Comparison of ENCODE assay signal across 14 cellular contexts in the genomic region with DNA sequence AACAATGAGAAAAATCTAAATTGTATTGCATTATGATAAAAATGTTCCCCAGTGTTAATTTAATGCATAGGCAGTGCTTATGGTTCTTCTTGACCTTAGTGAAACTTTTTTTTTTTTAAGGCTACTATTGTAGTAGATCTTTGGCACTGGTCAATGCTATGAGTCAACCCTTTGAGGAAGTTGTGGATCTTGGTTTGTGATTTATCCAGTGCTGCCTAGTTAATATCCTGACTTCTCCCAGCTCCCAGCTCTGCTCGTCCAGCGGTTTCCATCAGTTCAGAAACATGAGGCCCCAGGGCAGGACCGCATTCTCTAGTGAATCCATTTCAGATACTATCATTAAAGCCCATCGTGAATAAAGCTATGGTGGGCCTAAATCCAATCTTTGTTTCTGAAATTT.
DNase-seq lines count a peak whose midpoint lies in the region; ATAC-seq and TF ChIP-seq lines count a peak whose summit lies in the region.
"Had no signal": no experiment of that assay in that cellular context is flagged by ENCODE, and none has a peak within 500 bp of the region (broad histone marks: within the 10 kb centered on the region; RNA-seq: fewer than 3 reads in every experiment).

No MANE protein-coding gene starts in this region.

- H3K4me3 ChIP-seq in HFF-Myc (replicated peaks; ENCODE audit: low read depth, low read length) (no peak overlapping the region), astrocyte of the cerebellum (ENCODE audit: low read depth, low read length) (no peak overlapping the region)

- ATAC-seq in stimulated activated effector memory CD8-positive, alpha-beta T cell treated with anti-CD3 and anti-CD28 coated beads, Interleukin-12 subunit alpha, Interleukin-12 subunit beta, amount 100 ng/mL, for 72 hours, result no peak
- ATAC-seq: activated CD4-positive, alpha-beta T cell treated with anti-CD3 and anti-CD28 coated beads for 36 hours; activated naive CD4-positive, alpha-beta T cell treated with anti-CD3 and anti-CD28 coated beads, Interleukin-2, amount 50 U/mL, for 72 hours had no signal

- H3K4me1 Mint-ChIP-seq in stimulated activated effector memory CD8-positive, alpha-beta T cell treated with anti-CD3 and anti-CD28 coated beads, Interleukin-12 subunit alpha, Interleukin-12 subunit beta, amount 100 ng/mL, for 72 hours, result peaks cover 30% of the 10 kb centered on the region
- peaks cover 38% of the 10 kb centered on the region for H3K4me1 Mint-ChIP-seq in activated T-cell treated with anti-CD3 and anti-CD28 coated beads, Interleukin-2, amount 50 U/mL, for 24 hours (ENCODE audit: low read depth)

- no peaks in the 10 kb centered on the region for H3K27me3 Mint-ChIP-seq in activated T-cell treated with anti-CD3 and anti-CD28 coated beads, Interleukin-2, amount 50 U/mL, for 24 hours
- H3K27me3 Mint-ChIP-seq: activated CD4-positive, alpha-beta T cell treated with anti-CD3 and anti-CD28 coated beads for 36 hours had no signal

- H3K9me3 Mint-ChIP-seq in stimulated activated effector memory CD8-positive, alpha-beta T cell treated with anti-CD3 and anti-CD28 coated beads, Interleukin-12 subunit alpha, Interleukin-12 subunit beta, amount 100 ng/mL, for 72 hours, result no peaks in the 10 kb centered on the region
- H3K9me3 Mint-ChIP-seq in activated T-cell treated with anti-CD3 and anti-CD28 coated beads, Interleukin-2, amount 50 U/mL, for 24 hours, result no peaks in the 10 kb centered on the region
- H3K9me3 Mint-ChIP-seq: IgD-negative memory B cell had no signal

- in situ Hi-C loops in ACHN (cut with HindIII; ENCODE audit: low pct_ligation_motif_present, low pct_unique_long_range_greater_than_20kb, low sequenced_read_pairs), result no loop called here
- in situ Hi-C loops in astrocyte of the cerebellum (cut with HindIII; ENCODE audit: low sequenced_read_pairs), result no loop called here

- H3K4me3 Mint-ChIP-seq in stimulated activated effector memory CD8-positive, alpha-beta T cell treated with anti-CD3 and anti-CD28 coated beads, Interleukin-12 subunit alpha, Interleukin-12 subunit beta, amount 100 ng/mL, for 72 hours, result no peak overlapping the region
- no peak overlapping the region for H3K4me3 Mint-ChIP-seq in activated T-cell treated with anti-CD3 and anti-CD28 coated beads, Interleukin-2, amount 50 U/mL, for 24 hours
- H3K4me3 Mint-ChIP-seq: activated CD4-positive, alpha-beta T cell treated with anti-CD3 and anti-CD28 coated beads for 36 hours; IgD-negative memory B cell had no signal

- TF ChIP-seq CTCF in HFF-Myc (IDR thresholded peaks at IDR 0.05; ENCODE audit: low read depth, low read length, missing control alignments) (no peak), astrocyte of the cerebellum (IDR thresholded peaks at IDR 0.05; ENCODE audit: low read depth, low read length, missing control alignments) (no peak)

- peak; percentile 3 for DNase-seq in ACHN
- DNase-seq in HFF-Myc (ENCODE audit: extremely low read depth, low read depth), result peak; percentile 61
- peak; percentile 48 for DNase-seq in astrocyte of the cerebellum (ENCODE audit: low read depth)
- DNase-seq in hepatic stellate cell (ENCODE audit: low spot score), result peak; percentile 19
- no peak for DNase-seq in NCI-H146 (lab: John Stamatoyannopoulos, UW)
- no peak for DNase-seq in DMS153 (lab: John Stamatoyannopoulos, UW)
- DNase-seq in stimulated activated effector memory CD8-positive, alpha-beta T cell treated with anti-CD3 and anti-CD28 coated beads, Interleukin-12 subunit alpha, Interleukin-12 subunit beta, amount 100 ng/mL, for 72 hours (ENCODE audit: low spot score in 2 of 2), result no peak
- no peak for DNase-seq in activated T-cell treated with anti-CD3 and anti-CD28 coated beads, Interleukin-2, amount 50 U/mL, for 24 hours
- DNase-seq: activated CD4-positive, alpha-beta T cell treated with anti-CD3 and anti-CD28 coated beads for 36 hours; left cardiac atrium; SIG-M5; trophoblast cell had no signal

- H3K36me3 Mint-ChIP-seq in stimulated activated effector memory CD8-positive, alpha-beta T cell treated with anti-CD3 and anti-CD28 coated beads, Interleukin-12 subunit alpha, Interleukin-12 subunit beta, amount 100 ng/mL, for 72 hours, result peaks cover 7% of the 10 kb centered on the region
- H3K36me3 Mint-ChIP-seq in activated T-cell treated with anti-CD3 and anti-CD28 coated beads, Interleukin-2, amount 50 U/mL, for 24 hours (ENCODE audit: low read depth), result peaks cover 2% of the 10 kb centered on the region
- H3K36me3 Mint-ChIP-seq: IgD-negative memory B cell had no signal

- H3K27ac Mint-ChIP-seq in stimulated activated effector memory CD8-positive, alpha-beta T cell treated with anti-CD3 and anti-CD28 coated beads, Interleukin-12 subunit alpha, Interleukin-12 subunit beta, amount 100 ng/mL, for 72 hours, result no peak overlapping the region
- H3K27ac Mint-ChIP-seq in activated T-cell treated with anti-CD3 and anti-CD28 coated beads, Interleukin-2, amount 50 U/mL, for 24 hours, result no peak overlapping the region
- H3K27ac Mint-ChIP-seq: IgD-negative memory B cell had no signal

Comparison
In these comparisons a context has a peak if more than half of its experiments do, and no peak if none do; other contexts are left out.
1. DNase-seq: peak in ACHN (single experiment), HFF-Myc (single experiment), astrocyte of the cerebellum (single experiment) and hepatic stellate cell (single experiment); none in NCI-H146 (single experiment), DMS153 (single experiment), stimulated activated effector memory CD8-positive, alpha-beta T cell treated with anti-CD3 and anti-CD28 coated beads, Interleukin-12 subunit alpha, Interleukin-12 subunit beta, amount 100 ng/mL, for 72 hours (0 of 2) and activated T-cell treated with anti-CD3 and anti-CD28 coated beads, Interleukin-2, amount 50 U/mL, for 24 hours (single experiment).